In the genomic region with DNA sequence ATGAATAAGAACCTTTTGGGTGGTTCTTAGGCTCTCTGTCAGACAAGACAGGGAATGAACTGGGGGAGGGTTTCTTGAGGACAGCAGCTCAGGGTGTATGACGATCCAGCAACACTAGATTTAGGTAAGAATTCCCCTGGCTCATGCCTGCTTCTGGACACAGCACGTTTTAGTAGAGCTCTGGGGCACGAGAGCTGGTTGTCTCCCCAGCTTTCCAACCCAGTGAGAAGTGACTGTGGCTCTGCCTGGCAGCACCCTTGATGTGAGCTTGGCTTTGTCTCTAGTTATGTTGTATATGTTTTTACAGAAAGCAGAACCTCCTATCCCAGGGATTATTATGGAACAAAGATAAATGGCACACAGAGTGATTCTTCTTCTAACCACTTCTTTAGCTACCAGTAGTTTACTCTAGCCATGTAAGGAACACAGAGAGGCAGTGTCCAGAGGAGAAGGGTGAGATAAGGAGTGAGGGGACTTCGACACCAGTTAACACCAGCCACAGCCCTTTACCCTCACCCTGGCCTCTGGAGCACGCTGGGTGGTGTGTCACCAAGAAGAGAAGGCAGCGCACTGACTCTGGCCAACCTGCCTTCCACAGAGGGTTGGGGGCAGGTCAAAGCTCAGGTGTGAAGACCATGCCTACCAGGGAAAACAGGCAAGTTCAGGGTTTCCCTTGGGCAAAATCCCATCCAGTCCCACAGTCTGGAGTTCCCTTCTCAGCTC, we compare ENCODE assay signal across 33 cellular contexts. TPM values are rescaled to one million over a fixed set of nuclear protein-coding genes. Genes with fewer than 3 reads are reported as not detected.
A peak's percentile ranks its signal among the peaks of the same experiment; 100 is the strongest.
DNase-seq lines count a peak whose midpoint lies in the region; ATAC-seq and TF ChIP-seq lines count a peak whose summit lies in the region.
"Had no signal": no experiment of that assay in that cellular context is flagged by ENCODE, and none has a peak within 500 bp of the region (broad histone marks: within the 10 kb centered on the region; RNA-seq: fewer than 3 reads in every experiment).

No MANE protein-coding gene starts in this region.

- ATAC-seq in gastroesophageal sphincter: peak; percentile 35
- peak in 1 of 2 donors; percentile 54 for ATAC-seq in gastrocnemius medialis
- no peak for ATAC-seq in activated CD8-positive, alpha-beta T cell treated with anti-CD3 and anti-CD28 coated beads, Interleukin-2, amount 10 ng/mL, durations not matched to agents 7 days and 5 days
- no peak for ATAC-seq in HG02610 (IDR thresholded peaks at IDR 0.05; ENCODE audit: unreplicated experiment)
- ATAC-seq in CD4-positive, alpha-beta T cell (ENCODE audit: poor library complexity): no peak
- ATAC-seq in HG02623 (IDR thresholded peaks at IDR 0.05; ENCODE audit: unreplicated experiment): no peak
- ATAC-seq: PC-3 had no signal

- H3K27me3 Mint-ChIP-seq in activated CD8-positive, alpha-beta T cell treated with anti-CD3 and anti-CD28 coated beads, Interleukin-2, amount 10 ng/mL, durations not matched to agents 7 days and 5 days (ENCODE audit: low read depth): no peaks in the 10 kb centered on the region
- no peaks in the 10 kb centered on the region for H3K27me3 Mint-ChIP-seq in CD4-positive, alpha-beta T cell
- H3K27me3 Mint-ChIP-seq: natural killer cell treated with Interleukin-12 subunit alpha and Interleukin-12 subunit beta and Interleukin-15 and Interleukin-18, amount 100 ng/mL, for 72 hours; stimulated activated naive CD8-positive, alpha-beta T cell treated with anti-CD3 and anti-CD28 coated beads, Interleukin-15, Interleukin-2, amounts not matched to agents 100 ng/mL and 50 ng/mL, for 24 hours had no signal

- TF ChIP-seq CTCF in Peyer's patch (IDR thresholded peaks at IDR 0.05) (no peak), gastroesophageal sphincter (IDR thresholded peaks at IDR 0.05) (no peak), gastrocnemius medialis (IDR thresholded peaks at IDR 0.05 in 4 of 5, conservative IDR thresholded peaks at IDR 0.05 in 1 of 5) (no peak)
- no peak for TF ChIP-seq CTCF in CD4-positive, alpha-beta T cell (IDR thresholded peaks at IDR 0.05)

- WGBS in gastroesophageal sphincter (ENCODE audit: low coverage in 1 of 2), 2 donors: 66 to 67% methylated on average over 3 to 6 of the region's 6 CpGs

- peak overlapping the region in 2 of 4 donors; percentile 66 to 70 for H3K27ac ChIP-seq in Peyer's patch
- peak overlapping the region in 3 of 4 donors; percentile 53 to 74 (median 69) for H3K27ac ChIP-seq in gastroesophageal sphincter
- peak overlapping the region; percentile 96 to 99 (median 98) for H3K27ac ChIP-seq in gastrocnemius medialis
- no peak overlapping the region for H3K27ac ChIP-seq in CD4-positive, alpha-beta T cell (ENCODE audit: low read depth, low read length)
- H3K27ac ChIP-seq: BLaER1, dorsolateral prefrontal cortex, tibial nerve had no signal

- CTCF ChIA-PET in activated CD8-positive, alpha-beta T cell treated with anti-CD3 and anti-CD28 coated beads, Interleukin-2, amount 10 ng/mL, durations not matched to agents 7 days and 5 days (lab: Charles Lee): interaction anchor here (1.5 to 3.6 kb wide), 7 partner anchors 12 to 125 kb away, joined by 5 to 25 read pairs (median 9); partner anchors contain the start of gene UNC5CL
- CTCF ChIA-PET in CD4-positive, alpha-beta T cell (lab: Charles Lee): no interaction called here

- peak in 2 of 3 donors; percentile 64 to 67 for DNase-seq in Peyer's patch
- peak in 1 of 2 donors; percentile 84 for DNase-seq in gastrocnemius medialis
- DNase-seq in activated CD8-positive, alpha-beta T cell treated with anti-CD3 and anti-CD28 coated beads, Interleukin-2, amount 10 ng/mL, durations not matched to agents 7 days and 5 days: no peak
- DNase-seq in CD4-positive, alpha-beta T cell: no peak
- DNase-seq: activated CD4-positive, alpha-beta T cell treated with anti-CD3 and anti-CD28 coated beads, Interleukin-2, amount 50 U/mL, for 48 hours; activated CD4-positive, CD25-positive, alpha-beta regulatory T cell treated with anti-CD3 and anti-CD28 coated beads, Interleukin-2, amount 50 U/mL, for 72 hours; activated CD8-positive, alpha-beta memory T cell treated with anti-CD3 and anti-CD28 coated beads, Interleukin-2, amount 50 U/mL, for 48 hours; activated naive CD4-positive, alpha-beta T cell treated with anti-CD3 and anti-CD28 coated beads, Interleukin-2, amount 50 U/mL, for 16 hours; DMS79; dorsolateral prefrontal cortex; H7; Kasumi-1; NCI-H1417; NCI-H2029; NCI-H526; PC-3; retina; stimulated activated CD8-positive, alpha-beta memory T cell treated with anti-CD3 and anti-CD28 coated beads, Interleukin-4, amount 100 ng/mL, for 48 hours had no signal

- TF ChIP-seq POLR2A in Peyer's patch (IDR thresholded peaks at IDR 0.05): no peak
- no peak for TF ChIP-seq POLR2A in gastroesophageal sphincter (IDR thresholded peaks at IDR 0.05)
- peak; percentile 41 to 45 for TF ChIP-seq POLR2A in gastrocnemius medialis (IDR thresholded peaks at IDR 0.05)

- H3K27ac Mint-ChIP-seq in activated CD8-positive, alpha-beta T cell treated with anti-CD3 and anti-CD28 coated beads, Interleukin-2, amount 10 ng/mL, durations not matched to agents 7 days and 5 days: no peak overlapping the region
- no peak overlapping the region for H3K27ac Mint-ChIP-seq in CD4-positive, alpha-beta T cell
- H3K27ac Mint-ChIP-seq: activated T-helper 2 cell treated with anti-CD3 and anti-CD28 coated beads, Interferon-gamma antibody, Interleukin-2, Interleukin-4, amounts not matched to agents 10 μg/mL and 5 μg/mL and 100 μg/mL, durations not matched to agents 14 hours and 24 hours and 36 hours; mesothelial cell of epicardium; stimulated activated naive CD8-positive, alpha-beta T cell treated with anti-CD3 and anti-CD28 coated beads, Interleukin-15, Interleukin-2, amounts not matched to agents 100 ng/mL and 50 ng/mL, for 24 hours; T-helper 2 cell treated with Interferon-gamma antibody and Interleukin-4, amounts not matched to agents 5 μg/mL and 100 μg/mL, for 36 hours had no signal

- peak overlapping the region; percentile 8 for H3K9ac ChIP-seq in mucosa of stomach (ENCODE audit: low read length)
- H3K9ac ChIP-seq: BLaER1 had no signal

- POLR2A ChIA-PET in activated CD8-positive, alpha-beta T cell treated with anti-CD3 and anti-CD28 coated beads, Interleukin-2, amount 10 ng/mL, durations not matched to agents 7 days and 5 days (lab: Charles Lee): interaction anchor here (0.7 to 2.4 kb wide), 3 partner anchors 10 to 29 kb away, joined by 3 to 10 read pairs (median 3); no protein-coding TSS in a partner anchor
- POLR2A ChIA-PET in CD4-positive, alpha-beta T cell (lab: Charles Lee): no interaction called here

- H3K9me3 ChIP-seq in Peyer's patch (no peaks in the 10 kb centered on the region), gastroesophageal sphincter (no peaks in the 10 kb centered on the region), mucosa of stomach (ENCODE audit: control insufficient read depth, low read length) (no peaks in the 10 kb centered on the region), gastrocnemius medialis (no peaks in the 10 kb centered on the region)
- H3K9me3 ChIP-seq in CD4-positive, alpha-beta T cell (ENCODE audit: control insufficient read depth, low read length): no peaks in the 10 kb centered on the region
- H3K9me3 ChIP-seq: BLaER1, tibial nerve had no signal

- no peak overlapping the region for H3K4me3 ChIP-seq in Peyer's patch
- no peak overlapping the region for H3K4me3 ChIP-seq in gastroesophageal sphincter
- no peak overlapping the region for H3K4me3 ChIP-seq in mucosa of stomach (ENCODE audit: low read length)
- H3K4me3 ChIP-seq in gastrocnemius medialis: peak overlapping the region in 2 of 4 donors; percentile 5 to 66
- H3K4me3 ChIP-seq: BLaER1, dorsolateral prefrontal cortex, tibial nerve had no signal

- no peak for TF ChIP-seq EP300 in gastroesophageal sphincter (IDR thresholded peaks at IDR 0.05)

- H3K36me3 ChIP-seq in Peyer's patch (no peaks in the 10 kb centered on the region), gastroesophageal sphincter (peaks cover 0 to 9% of the 10 kb centered on the region in 2 donors), mucosa of stomach (ENCODE audit: control insufficient read depth, insufficient read depth, low read length) (no peaks in the 10 kb centered on the region), gastrocnemius medialis (peaks cover 0 to 5% of the 10 kb centered on the region in 2 donors)

- H3K4me1 ChIP-seq in Peyer's patch (peaks cover 0 to 7% (median 4%) of the 10 kb centered on the region in 4 donors), gastroesophageal sphincter (peaks cover 0 to 71% (median 5%) of the 10 kb centered on the region in 3 donors), mucosa of stomach (ENCODE audit: control insufficient read depth, insufficient read depth, low read length) (peaks cover 54% of the 10 kb centered on the region), gastrocnemius medialis (peaks cover 82 to 84% of the 10 kb centered on the region in 2 donors)
- H3K4me1 ChIP-seq: tibial nerve had no signal

- intact Hi-C loops in gastrocnemius medialis (cut with DNase I; ENCODE audit: low total_unique reads): no loop called here
- intact Hi-C loops in CD4-positive, alpha-beta T cell (cut with DNase I, micrococcal nuclease): no loop called here

- peaks cover 9% of the 10 kb centered on the region for H3K36me3 Mint-ChIP-seq in activated CD8-positive, alpha-beta T cell treated with anti-CD3 and anti-CD28 coated beads, Interleukin-2, amount 10 ng/mL, durations not matched to agents 7 days and 5 days (ENCODE audit: low read depth)
- peaks cover 48% of the 10 kb centered on the region for H3K36me3 Mint-ChIP-seq in CD4-positive, alpha-beta T cell (ENCODE audit: low read depth)

- in situ Hi-C loops in gastrocnemius medialis (cut with MboI; ENCODE audit: low sequenced_read_pairs in 4 of 4): no loop called here

- no peak overlapping the region for H3K4me3 Mint-ChIP-seq in activated CD8-positive, alpha-beta T cell treated with anti-CD3 and anti-CD28 coated beads, Interleukin-2, amount 10 ng/mL, durations not matched to agents 7 days and 5 days
- H3K4me3 Mint-ChIP-seq in CD4-positive, alpha-beta T cell: no peak overlapping the region
- H3K4me3 Mint-ChIP-seq: mesothelial cell of epicardium; natural killer cell treated with Interleukin-12 subunit alpha and Interleukin-12 subunit beta and Interleukin-15 and Interleukin-18, amount 100 ng/mL, for 72 hours; stimulated activated naive CD8-positive, alpha-beta T cell treated with anti-CD3 and anti-CD28 coated beads, Interleukin-15, Interleukin-2, amounts not matched to agents 100 ng/mL and 50 ng/mL, for 24 hours; T-helper 2 cell treated with Interferon-gamma antibody and Interleukin-4, amounts not matched to agents 5 μg/mL and 100 μg/mL, for 36 hours had no signal

- H3K27me3 ChIP-seq in Peyer's patch: no peaks in the 10 kb centered on the region
- H3K27me3 ChIP-seq in gastroesophageal sphincter: no peaks in the 10 kb centered on the region
- no peaks in the 10 kb centered on the region for H3K27me3 ChIP-seq in mucosa of stomach (ENCODE audit: control insufficient read depth, insufficient read depth, low read length)
- no peaks in the 10 kb centered on the region for H3K27me3 ChIP-seq in gastrocnemius medialis
- no peaks in the 10 kb centered on the region for H3K27me3 ChIP-seq in CD4-positive, alpha-beta T cell (ENCODE audit: control insufficient read depth, insufficient read depth, low read length)
- H3K27me3 ChIP-seq: BLaER1, dorsolateral prefrontal cortex, tibial nerve had no signal

- H3K4me1 Mint-ChIP-seq in activated CD8-positive, alpha-beta T cell treated with anti-CD3 and anti-CD28 coated beads, Interleukin-2, amount 10 ng/mL, durations not matched to agents 7 days and 5 days (ENCODE audit: low read depth): peaks cover 17% of the 10 kb centered on the region
- H3K4me1 Mint-ChIP-seq in CD4-positive, alpha-beta T cell (ENCODE audit: low read depth): peaks cover 10% of the 10 kb centered on the region

- H3K9me3 Mint-ChIP-seq in activated CD8-positive, alpha-beta T cell treated with anti-CD3 and anti-CD28 coated beads, Interleukin-2, amount 10 ng/mL, durations not matched to agents 7 days and 5 days (ENCODE audit: insufficient read depth): no peaks in the 10 kb centered on the region
- no peaks in the 10 kb centered on the region for H3K9me3 Mint-ChIP-seq in CD4-positive, alpha-beta T cell
- H3K9me3 Mint-ChIP-seq: brain; mesothelial cell of epicardium; natural killer cell treated with Interleukin-12 subunit alpha and Interleukin-12 subunit beta and Interleukin-15 and Interleukin-18, amount 100 ng/mL, for 72 hours; stimulated activated naive CD8-positive, alpha-beta T cell treated with anti-CD3 and anti-CD28 coated beads, Interleukin-15, Interleukin-2, amounts not matched to agents 100 ng/mL and 50 ng/mL, for 24 hours had no signal

RNA-seq across cellular contexts. Expression of gene APOBEC2, which starts 3.9 kb away (rescaled TPM):
- 1 to 10 TPM in 1 of 4 donors, not detected in 3; 1.1 TPM for total RNA-seq in Peyer's patch
- total RNA-seq in gastroesophageal sphincter: 1 to 10 TPM in 1 of 4 donors, under 1 TPM in 3; 0.37 to 1.8 (median 0.72) TPM
- total RNA-seq in gastrocnemius medialis: 100 to 1,000 TPM in 2 of 4 donors, 10 to 100 TPM in 2; 93.9 to 315 (median 106) TPM
- not detected for total RNA-seq in activated CD8-positive, alpha-beta T cell treated with anti-CD3 and anti-CD28 coated beads, Interleukin-2, amount 10 ng/mL, durations not matched to agents 7 days and 5 days
- not detected for total RNA-seq in CD4-positive, alpha-beta T cell
- total RNA-seq: activated T-helper 2 cell treated with anti-CD3 and anti-CD28 coated beads, Interferon-gamma antibody, Interleukin-2, Interleukin-4, amounts not matched to agents 10 μg/mL and 5 μg/mL and 100 μg/mL, durations not matched to agents 14 hours and 24 hours and 36 hours; cerebellum; dorsolateral prefrontal cortex; lower leg skin; natural killer cell treated with Interleukin-12 subunit alpha and Interleukin-12 subunit beta and Interleukin-15 and Interleukin-18, amount 100 ng/mL, for 72 hours; osteocyte; PC-3; tibial nerve had no signal

RNA-seq across cellular contexts. Expression of gene TSPO2, which starts 14.7 kb away (rescaled TPM):
- total RNA-seq in Peyer's patch: not detected
- not detected for total RNA-seq in gastroesophageal sphincter
- not detected for total RNA-seq in gastrocnemius medialis
- total RNA-seq in activated CD8-positive, alpha-beta T cell treated with anti-CD3 and anti-CD28 coated beads, Interleukin-2, amount 10 ng/mL, durations not matched to agents 7 days and 5 days: not detected
- total RNA-seq in CD4-positive, alpha-beta T cell: not detected
- total RNA-seq: activated T-helper 2 cell treated with anti-CD3 and anti-CD28 coated beads, Interferon-gamma antibody, Interleukin-2, Interleukin-4, amounts not matched to agents 10 μg/mL and 5 μg/mL and 100 μg/mL, durations not matched to agents 14 hours and 24 hours and 36 hours; cerebellum; dorsolateral prefrontal cortex; H7; lower leg skin; mesothelial cell of epicardium; natural killer cell treated with Interleukin-12 subunit alpha and Interleukin-12 subunit beta and Interleukin-15 and Interleukin-18, amount 100 ng/mL, for 72 hours; osteocyte; PC-3; tibial nerve had no signal

RNA-seq across cellular contexts. Expression of gene OARD1, which starts 15.2 kb away (rescaled TPM):
- total RNA-seq in Peyer's patch (10 to 100 TPM; 33.3 to 49.5 (median 39.6) TPM), gastroesophageal sphincter (10 to 100 TPM in 3 of 4 donors, 1 to 10 TPM in 1; 9.2 to 23.8 (median 13.7) TPM), gastrocnemius medialis (10 to 100 TPM; 14.3 to 20.2 (median 15.1) TPM)
- 10 to 100 TPM; 30.2 to 31.9 TPM for total RNA-seq in activated CD8-positive, alpha-beta T cell treated with anti-CD3 and anti-CD28 coated beads, Interleukin-2, amount 10 ng/mL, durations not matched to agents 7 days and 5 days
- total RNA-seq in CD4-positive, alpha-beta T cell: 10 to 100 TPM; 29.7 to 30.1 TPM

RNA-seq across cellular contexts. Expression of gene NFYA, which starts 15.8 kb away (rescaled TPM):
- 10 to 100 TPM; 22.9 to 27.5 (median 23.4) TPM for total RNA-seq in Peyer's patch
- 10 to 100 TPM in 3 of 4 donors, 1 to 10 TPM in 1; 6.6 to 17.7 (median 12.1) TPM for total RNA-seq in gastroesophageal sphincter
- 10 to 100 TPM in 2 of 4 donors, 1 to 10 TPM in 2; 7.2 to 11.6 (median 9.7) TPM for total RNA-seq in gastrocnemius medialis
- total RNA-seq in activated CD8-positive, alpha-beta T cell treated with anti-CD3 and anti-CD28 coated beads, Interleukin-2, amount 10 ng/mL, durations not matched to agents 7 days and 5 days: 10 to 100 TPM; 32.3 to 32.5 TPM
- 10 to 100 TPM; 26.7 to 27.3 TPM for total RNA-seq in CD4-positive, alpha-beta T cell

RNA-seq across cellular contexts. Expression of gene UNC5CL, which starts 17.9 kb away (rescaled TPM):
- total RNA-seq in Peyer's patch: 10 to 100 TPM in 3 of 4 donors, 1 to 10 TPM in 1; 8.3 to 34.6 (median 28.4) TPM
- 1 to 10 TPM in 1 of 4 donors, under 1 TPM in 3; 0.07 to 1.2 (median 0.37) TPM for total RNA-seq in gastroesophageal sphincter
- total RNA-seq in gastrocnemius medialis: under 1 TPM; 0.20 to 0.52 (median 0.29) TPM
- total RNA-seq in activated CD8-positive, alpha-beta T cell treated with anti-CD3 and anti-CD28 coated beads, Interleukin-2, amount 10 ng/mL, durations not matched to agents 7 days and 5 days: 1 to 10 TPM; 1.1 TPM
- total RNA-seq in CD4-positive, alpha-beta T cell: 1 to 10 TPM; 2.5 to 2.9 TPM

Comparison
In these comparisons a context has a peak if more than half of its experiments do, and no peak if none do; other contexts are left out.
1. DNase-seq: peak in Peyer's patch (2 of 3); none in activated CD8-positive, alpha-beta T cell treated with anti-CD3 and anti-CD28 coated beads, Interleukin-2, amount 10 ng/mL, durations not matched to agents 7 days and 5 days (single experiment) and CD4-positive, alpha-beta T cell (0 of 10).
2. POLR2A ChIP-seq: peak in gastrocnemius medialis (2 of 2); none in Peyer's patch (0 of 2) and gastroesophageal sphincter (0 of 2).
3. RNA of gene APOBEC2, which starts 3.9 kb away (total RNA-seq): 93.9 to 315 TPM in gastrocnemius medialis; 0.37 to 1.8 TPM in gastroesophageal sphincter, 1.1 TPM in Peyer's patch, not detected in activated CD8-positive, alpha-beta T cell treated with anti-CD3 and anti-CD28 coated beads, Interleukin-2, amount 10 ng/mL, durations not matched to agents 7 days and 5 days and not detected in CD4-positive, alpha-beta T cell; every median in the first group is over 10 times any median in the second.